ENCODE assay signal across 15 cellular contexts in genomic region chr6:170245233-170245992, GRCh38. TPM values are rescaled to one million over a fixed set of nuclear protein-coding genes. Genes with fewer than 3 reads are reported as not detected.
DNase-seq lines count a peak whose midpoint lies in the region; ATAC-seq, FAIRE-seq and TF ChIP-seq lines count a peak whose summit lies in the region.
"Had no signal": no experiment of that assay in that cellular context is flagged by ENCODE, and none has a peak within 500 bp of the region (broad histone marks: within the 10 kb centered on the region; RNA-seq: fewer than 3 reads in every experiment).

No MANE protein-coding gene starts in this region.

- FAIRE-seq in HepG2 (lab: Jason Lieb, UNC) = no peak
- FAIRE-seq: GM12891 had no signal

- ATAC-seq in left cardiac atrium (no peak), body of pancreas (peak; percentile 65), HepG2 (no peak; the same call in 1 of the 3 replicates), GM18502 (IDR thresholded peaks at IDR 0.05; ENCODE audit: poor library complexity, unreplicated experiment) (no peak)

- H3K36me3 ChIP-seq in right atrium auricular region (no peaks in the 10 kb centered on the region), body of pancreas (replicated peaks in 1 of 2; ENCODE audit: insufficient read depth in 1 of 2, low read depth in 2 of 2) (no peaks in the 10 kb centered on the region), HepG2 (replicated peaks in 1 of 2; ENCODE audit: control insufficient read depth in 1 of 2, insufficient read depth in 2 of 2, low read length in 2 of 2) (no peaks in the 10 kb centered on the region)

- no peaks in the 10 kb centered on the region for H4K20me1 ChIP-seq in HepG2 (ENCODE audit: insufficient read depth, low read length)

- intact Hi-C loops in left cardiac atrium (cut with DNase I) (no loop called here), body of pancreas (cut with DNase I) (no loop called here), HepG2 (cut with micrococcal nuclease; ENCODE audit: unreplicated experiment) (no loop called here)

- H3K4me3 ChIP-seq in right atrium auricular region (no peak overlapping the region), body of pancreas (no peak overlapping the region), HepG2 (replicated peaks in 1 of 3; ENCODE audit: insufficient read depth in 1 of 3, low read depth in 2 of 3, low read length in 3 of 3) (no peak overlapping the region)

- TF ChIP-seq EP300 in HepG2 (IDR thresholded peaks at IDR 0.05; ENCODE audit: low read depth in 2 of 2, low read length in 2 of 2) (no peak), HepG2 (CRISPR knock-in tag; IDR thresholded peaks at IDR 0.05; ENCODE audit: borderline replicate concordance) (no peak)

- CTCF ChIA-PET in HepG2 (lab: Yijun Ruan, JAX; ENCODE audit: low intra/inter-chr PET ratio, low total read pairs) = no interaction called here

- TF ChIP-seq POLR2A in body of pancreas (IDR thresholded peaks at IDR 0.05) (no peak), HepG2 (IDR thresholded peaks at IDR 0.05; ENCODE audit: insufficient read depth in 1 of 2, low read depth in 2 of 2, low read length in 2 of 2) (no peak)

- no peak overlapping the region for H3K4me2 ChIP-seq in HepG2 (ENCODE audit: low read depth, low read length)

- DNase-seq in left cardiac atrium (peak; percentile 16), right atrium auricular region (ENCODE audit: low spot score) (no peak), body of pancreas (peak; percentile 49 to 83 (median 68)), HepG2 (ENCODE audit: low spot score) (no peak), substantia nigra (lab: John Stamatoyannopoulos, UW) (no peak), NCI-H2081 (lab: John Stamatoyannopoulos, UW) (no peak)
- DNase-seq in stimulated activated CD4-positive, alpha-beta T cell treated with anti-CD3 and anti-CD28 coated beads, Interleukin-12 subunit alpha, Interleukin-12 subunit beta, amount 100 ng/mL, for 4 hours = no peak
- DNase-seq: DMS 273 treated with DMSO at 0.1 percent for 48 hours, GF-D8, NCI-H1930, NCI-H510A, NCI-H774 had no signal

- no peak for TF ChIP-seq RAD21 in HepG2 (CRISPR knock-in tag; IDR thresholded peaks at IDR 0.05)

- no peaks in the 10 kb centered on the region for H3K27me3 ChIP-seq in right atrium auricular region
- H3K27me3 ChIP-seq in body of pancreas = no peaks in the 10 kb centered on the region
- peaks cover 29 to 64% of the 10 kb centered on the region in 2 experiments for H3K27me3 ChIP-seq in HepG2 (ENCODE audit: control insufficient read depth in 1 of 2, insufficient read depth in 2 of 2, low read length in 2 of 2)

- H3K79me2 ChIP-seq in HepG2 (ENCODE audit: insufficient read depth, low read length) = no peaks in the 10 kb centered on the region

- H2AFZ ChIP-seq in HepG2 (ENCODE audit: low read length) = no peak overlapping the region

- H3K27ac ChIP-seq in right atrium auricular region = no peak overlapping the region
- peak overlapping the region; percentile 20 to 72 (median 39) for H3K27ac ChIP-seq in body of pancreas
- no peak overlapping the region for H3K27ac ChIP-seq in HepG2 (ENCODE audit: extremely low read length, insufficient read depth, low read length)
- H3K27ac ChIP-seq in substantia nigra (ENCODE audit: low read depth, low read length, poor library complexity, severe bottlenecking) = peak overlapping the region; percentile 78
- H3K27ac ChIP-seq: HL-60 had no signal

- in situ Hi-C loops in HepG2 (cut with HindIII; ENCODE audit: extremely low pct_ligation_motif_present, low pct_unique_long_range_greater_than_20kb) = no loop called here

- TF ChIP-seq CTCF in right atrium auricular region (IDR thresholded peaks at IDR 0.05) (no peak), body of pancreas (IDR thresholded peaks at IDR 0.05) (no peak), HepG2 (CRISPR knock-in tag; IDR thresholded peaks at IDR 0.05) (no peak)

- H3K9ac ChIP-seq in HepG2 (ENCODE audit: insufficient read depth, low read depth, low read length) = no peak overlapping the region

- H3K9me3 ChIP-seq in right atrium auricular region (no peaks in the 10 kb centered on the region), body of pancreas (no peaks in the 10 kb centered on the region), HepG2 (ENCODE audit: low read length) (no peaks in the 10 kb centered on the region)

- POLR2A ChIA-PET in HepG2 (lab: Yijun Ruan, JAX) = no interaction called here

- 39 to 41% methylated on average over 19 to 27 of the region's 27 CpGs for WGBS in body of pancreas, 2 donors
- 36% methylated on average over 22 of the region's 27 CpGs for WGBS in HepG2 (ENCODE audit: low lambda C conversion rate)

- H3K4me1 ChIP-seq in right atrium auricular region = peaks cover 0 to 20% of the 10 kb centered on the region in 2 donors
- H3K4me1 ChIP-seq in body of pancreas = peaks cover 23% of the 10 kb centered on the region
- H3K4me1 ChIP-seq in HepG2 (ENCODE audit: insufficient read depth, low read length) = no peaks in the 10 kb centered on the region

- no TSS peak for BruUV-seq in HepG2 (replicated peaks; lab: Mats Ljungman, UMichigan)

TF ChIP-seq in HepG2, 621 proteins besides CTCF, POLR2A, EP300 and RAD21:
- TF ChIP-seq EZH2 (conservative IDR thresholded peaks at IDR 0.05; ENCODE audit: low read depth, low read length) = peak; percentile 80; the same call in 1 of the 2 replicates
- TF ChIP-seq HES4 (CRISPR knock-in tag; IDR thresholded peaks at IDR 0.05; ENCODE audit: borderline replicate concordance) = no peak

RNA-seq across cellular contexts. Expression of gene DLL1, which starts 45.5 kb away (rescaled TPM):
- total RNA-seq in left cardiac atrium (10 to 100 TPM; 19.0 to 26.8 TPM), right atrium auricular region (10 to 100 TPM; 11.2 to 22.0 TPM), body of pancreas (10 to 100 TPM in 1 of 2 donors, 1 to 10 TPM in 1; 6.0 to 13.2 TPM), HepG2 (2016; rRNA removed; fragmentation: Illumina TruSeq; extraction: Trizol) (not detected in 2 replicates)
- not detected in 2 replicates for total RNA-seq in HepG2 (2016; cell fraction: cytosol; rRNA removed; fragmentation: Illumina TruSeq; extraction: Trizol; ENCODE audit: low read depth)
- not detected in 2 replicates for total RNA-seq in HepG2 (2016; cell fraction: insoluble cytoplasmic fraction; rRNA removed; fragmentation: Illumina TruSeq; extraction: Trizol)
- total RNA-seq in HepG2 (2016; cell fraction: membrane; rRNA removed; fragmentation: Illumina TruSeq; extraction: Trizol) = not detected in 2 replicates
- not detected in 2 replicates for total RNA-seq in HepG2 (2016; cell fraction: nucleus; rRNA removed; fragmentation: Illumina TruSeq; extraction: Trizol)
- polyA plus RNA-seq in HepG2 (2011; rRNA removed) = not detected in 2 replicates
- polyA plus RNA-seq in HepG2 (2011; cell fraction: cytosol; rRNA removed) = not detected in 2 replicates
- 0.10 TPM in 2 replicates for polyA plus RNA-seq in HepG2 (2011; cell fraction: nucleus; rRNA removed)
- polyA plus RNA-seq in HepG2 (2012) = not detected in 2 replicates
- not detected in 2 replicates for polyA plus RNA-seq in HepG2 (2016; cell fraction: cytosol; fragmentation: Illumina TruSeq; extraction: Trizol; ENCODE audit: low read depth)
- polyA plus RNA-seq in HepG2 (2016; cell fraction: insoluble cytoplasmic fraction; fragmentation: Illumina TruSeq; extraction: Trizol; ENCODE audit: low read depth) = not detected in 2 replicates
- not detected in 2 replicates for polyA plus RNA-seq in HepG2 (2016; cell fraction: membrane; fragmentation: Illumina TruSeq; extraction: Trizol; ENCODE audit: low read depth)
- polyA plus RNA-seq in HepG2 (2016; cell fraction: nucleus; fragmentation: Illumina TruSeq; extraction: Trizol; ENCODE audit: insufficient read depth, low read depth) = not detected in 2 replicates
- polyA minus RNA-seq in HepG2 (2011; rRNA and poly(A)+ RNA removed; ENCODE audit: low replicate concordance) = not detected in 2 replicates
- not detected in 2 replicates for polyA minus RNA-seq in HepG2 (2011; cell fraction: cytosol; rRNA and poly(A)+ RNA removed)
- polyA minus RNA-seq in HepG2 (2011; cell fraction: nucleus; rRNA and poly(A)+ RNA removed) = not detected in 2 replicates

Comparison
In these comparisons a context has a peak if more than half of its experiments do, and no peak if none do; other contexts are left out.
1. DNase-seq: peak in left cardiac atrium (single experiment) and body of pancreas (4 of 4); none in right atrium auricular region (single experiment), HepG2 (single experiment), substantia nigra (0 of 49), stimulated activated CD4-positive, alpha-beta T cell treated with anti-CD3 and anti-CD28 coated beads, Interleukin-12 subunit alpha, Interleukin-12 subunit beta, amount 100 ng/mL, for 4 hours (single experiment) and NCI-H2081 (0 of 2).
2. H3K27ac ChIP-seq: peak in body of pancreas (4 of 4) and substantia nigra (single experiment); none in right atrium auricular region (0 of 2) and HepG2 (single experiment).
3. RNA of gene DLL1, which starts 45.5 kb away (total RNA-seq): 19.0 to 26.8 TPM in left cardiac atrium, 11.2 to 22.0 TPM in right atrium auricular region and 6.0 to 13.2 TPM in body of pancreas; not detected in HepG2; every median in the first group is over 4 times any median in the second.